18 cellular contexts compared by ENCODE assay signal in genomic region chr16:47073223-47074155, GRCh38.
DNase-seq lines count a peak whose midpoint lies in the region; ATAC-seq, FAIRE-seq and TF ChIP-seq lines count a peak whose summit lies in the region.
"Had no signal": no experiment of that assay in that cellular context is flagged by ENCODE, and none has a peak within 500 bp of the region (broad histone marks: within the 10 kb centered on the region; RNA-seq: fewer than 3 reads in every experiment).

No MANE protein-coding gene starts in this region.

- peaks cover 7% of the 10 kb centered on the region for H3K27me3 Mint-ChIP-seq in activated naive CD8-positive, alpha-beta T cell treated with anti-CD3 and anti-CD28 coated beads for 36 hours
- H3K27me3 Mint-ChIP-seq in activated naive CD8-positive, alpha-beta T cell treated with anti-CD3 and anti-CD28 coated beads, Interleukin-2, amount 50 U/mL, for 24 hours: peaks cover 4% of the 10 kb centered on the region
- H3K27me3 Mint-ChIP-seq in stimulated activated naive CD8-positive, alpha-beta T cell treated with anti-CD3 and anti-CD28 coated beads, Interleukin-15, amount 100 ng/mL, for 72 hours: peaks cover 27% of the 10 kb centered on the region

- TF ChIP-seq EP300 in K562 (IDR thresholded peaks at IDR 0.05; ENCODE audit: low read length): no peak
- TF ChIP-seq EP300 in transverse colon (IDR thresholded peaks at IDR 0.05; ENCODE audit: low read depth): no peak

- H3K9me3 Mint-ChIP-seq in activated naive CD8-positive, alpha-beta T cell treated with anti-CD3 and anti-CD28 coated beads for 36 hours: peaks cover 8% of the 10 kb centered on the region
- H3K9me3 Mint-ChIP-seq in activated naive CD8-positive, alpha-beta T cell treated with anti-CD3 and anti-CD28 coated beads, Interleukin-2, amount 50 U/mL, for 24 hours: no peaks in the 10 kb centered on the region
- peaks cover 4 to 7% of the 10 kb centered on the region in 2 donors for H3K9me3 Mint-ChIP-seq in stimulated activated naive CD8-positive, alpha-beta T cell treated with anti-CD3 and anti-CD28 coated beads, Interleukin-15, amount 100 ng/mL, for 72 hours
- H3K9me3 Mint-ChIP-seq: naive thymus-derived CD8-positive, alpha-beta T cell had no signal

- H3K4me1 Mint-ChIP-seq in activated naive CD8-positive, alpha-beta T cell treated with anti-CD3 and anti-CD28 coated beads for 36 hours: peaks cover 20% of the 10 kb centered on the region
- H3K4me1 Mint-ChIP-seq in activated naive CD8-positive, alpha-beta T cell treated with anti-CD3 and anti-CD28 coated beads, Interleukin-2, amount 50 U/mL, for 24 hours: peaks cover 14% of the 10 kb centered on the region
- peaks cover 34% of the 10 kb centered on the region for H3K4me1 Mint-ChIP-seq in stimulated activated naive CD8-positive, alpha-beta T cell treated with anti-CD3 and anti-CD28 coated beads, Interleukin-15, amount 100 ng/mL, for 72 hours

- H2AFZ ChIP-seq in K562 (ENCODE audit: low read depth, low read length): no peak overlapping the region

- no peak for DNase-seq in activated naive CD8-positive, alpha-beta T cell treated with anti-CD3 and anti-CD28 coated beads for 36 hours
- no peak for DNase-seq in activated naive CD8-positive, alpha-beta T cell treated with anti-CD3 and anti-CD28 coated beads, Interleukin-2, amount 50 U/mL, for 24 hours
- DNase-seq in K562 (ENCODE audit: extremely low read depth in 1 of 4, low spot score in 3 of 4) (no peak), transverse colon (peak; percentile 70), urothelium cell line (ENCODE audit: low spot score) (no peak), occipital lobe (lab: John Stamatoyannopoulos, UW) (no peak)
- no peak for DNase-seq in stimulated activated naive CD8-positive, alpha-beta T cell treated with anti-CD3 and anti-CD28 coated beads, Interleukin-15, amount 100 ng/mL, for 72 hours
- DNase-seq: activated CD4-positive, CD25-positive, alpha-beta regulatory T cell treated with anti-CD3 and anti-CD28 coated beads, Interleukin-2, amount 50 U/mL, for 72 hours; activated T-cell treated with anti-CD3 and anti-CD28 coated beads, Interleukin-2, amount 50 U/mL, for 4 hours; cerebellar nuclear complex; GOT3; IMR-90; MV-4-11; naive thymus-derived CD8-positive, alpha-beta T cell; NCI-H2171; T-helper 9 cell had no signal

- H3K9me1 ChIP-seq in K562 (ENCODE audit: control insufficient read depth, insufficient read depth, low read length): no peaks in the 10 kb centered on the region

- POLR2A ChIA-PET in K562 (lab: Yijun Ruan, JAX): interaction anchor here (0.8 to 1.1 kb wide), 2 partner anchors 13 to 40 kb away, joined by 3 to 4 read pairs; no protein-coding TSS in a partner anchor

- intact Hi-C loops in K562 (cut with micrococcal nuclease): no loop called here
- intact Hi-C loops in transverse colon (cut with DNase I; ENCODE audit: low total_unique reads): no loop called here

- no peak overlapping the region for H3K27ac ChIP-seq in K562 (ENCODE audit: extremely low read depth, low read depth, low read length)
- H3K27ac ChIP-seq in transverse colon: peak overlapping the region; percentile 65 to 77 (median 72)

- in situ Hi-C loops in K562 (cut with MboI) (no loop called here), transverse colon (cut with MboI; ENCODE audit: low pct_ligation_motif_present in 1 of 4, low pct_unique_long_range_greater_than_20kb in 1 of 4, low sequenced_read_pairs in 3 of 4) (no loop called here)

- no peaks in the 10 kb centered on the region for H3K36me3 ChIP-seq in K562 (ENCODE audit: control insufficient read depth, insufficient read depth, low read length)
- H3K36me3 ChIP-seq in transverse colon: no peaks in the 10 kb centered on the region

- peak overlapping the region; percentile 69 for H3K27ac Mint-ChIP-seq in activated naive CD8-positive, alpha-beta T cell treated with anti-CD3 and anti-CD28 coated beads for 36 hours
- no peak overlapping the region for H3K27ac Mint-ChIP-seq in activated naive CD8-positive, alpha-beta T cell treated with anti-CD3 and anti-CD28 coated beads, Interleukin-2, amount 50 U/mL, for 24 hours
- H3K27ac Mint-ChIP-seq in stimulated activated naive CD8-positive, alpha-beta T cell treated with anti-CD3 and anti-CD28 coated beads, Interleukin-15, amount 100 ng/mL, for 72 hours: peak overlapping the region in 1 of 2 donors; percentile 63
- H3K27ac Mint-ChIP-seq: naive thymus-derived CD8-positive, alpha-beta T cell had no signal

- BruUV-seq in K562 (replicated peaks; lab: Mats Ljungman, UMichigan): no TSS peak

- no peaks in the 10 kb centered on the region for H3K9me3 ChIP-seq in K562 (replicated peaks; ENCODE audit: control insufficient read depth, insufficient read depth, low read depth, low read length)
- H3K9me3 ChIP-seq in transverse colon: no peaks in the 10 kb centered on the region

- H3K36me3 Mint-ChIP-seq in activated naive CD8-positive, alpha-beta T cell treated with anti-CD3 and anti-CD28 coated beads for 36 hours: no peaks in the 10 kb centered on the region
- H3K36me3 Mint-ChIP-seq in activated naive CD8-positive, alpha-beta T cell treated with anti-CD3 and anti-CD28 coated beads, Interleukin-2, amount 50 U/mL, for 24 hours (ENCODE audit: low read depth): no peaks in the 10 kb centered on the region
- H3K36me3 Mint-ChIP-seq: naive thymus-derived CD8-positive, alpha-beta T cell had no signal

- peaks cover 28 to 30% of the 10 kb centered on the region in 2 experiments for H3K27me3 ChIP-seq in K562 (ENCODE audit: control insufficient read depth in 2 of 2, insufficient read depth in 2 of 2, low read length in 2 of 2)
- no peaks in the 10 kb centered on the region for H3K27me3 ChIP-seq in transverse colon

- H3K4me3 ChIP-seq in K562 (no peak overlapping the region), transverse colon (no peak overlapping the region)

- ATAC-seq in activated naive CD8-positive, alpha-beta T cell treated with anti-CD3 and anti-CD28 coated beads, Interleukin-2, amount 50 U/mL, for 24 hours: no peak
- ATAC-seq in HG03095 (IDR thresholded peaks at IDR 0.05; ENCODE audit: unreplicated experiment) (peak; percentile 36), K562 (no peak)
- ATAC-seq in stimulated activated naive CD8-positive, alpha-beta T cell treated with anti-CD3 and anti-CD28 coated beads, Interleukin-15, amount 100 ng/mL, for 72 hours: no peak
- ATAC-seq: activated T-cell treated with anti-CD3 and anti-CD28 coated beads, Interleukin-2, amount 50 U/mL, for 4 hours; naive thymus-derived CD8-positive, alpha-beta T cell had no signal

- H3K4me3 Mint-ChIP-seq in activated naive CD8-positive, alpha-beta T cell treated with anti-CD3 and anti-CD28 coated beads for 36 hours: no peak overlapping the region
- no peak overlapping the region for H3K4me3 Mint-ChIP-seq in activated naive CD8-positive, alpha-beta T cell treated with anti-CD3 and anti-CD28 coated beads, Interleukin-2, amount 50 U/mL, for 24 hours
- no peak overlapping the region for H3K4me3 Mint-ChIP-seq in stimulated activated naive CD8-positive, alpha-beta T cell treated with anti-CD3 and anti-CD28 coated beads, Interleukin-15, amount 100 ng/mL, for 72 hours
- H3K4me3 Mint-ChIP-seq: activated T-cell treated with anti-CD3 and anti-CD28 coated beads, Interleukin-2, amount 50 U/mL, for 4 hours; naive thymus-derived CD8-positive, alpha-beta T cell had no signal

- TF ChIP-seq RAD21 in K562 (CRISPR knock-in tag; conservative IDR thresholded peaks at IDR 0.05 in 1 of 2, IDR thresholded peaks at IDR 0.05 in 1 of 2): no peak

- CTCF ChIA-PET in K562 (lab: Yijun Ruan, JAX; ENCODE audit: low intra/inter-chr PET ratio): no interaction called here

- no peak for TF ChIP-seq POLR2A in K562 (conservative IDR thresholded peaks at IDR 0.05)
- TF ChIP-seq POLR2A in transverse colon (IDR thresholded peaks at IDR 0.05): no peak

- TF ChIP-seq CTCF in K562 (IDR thresholded peaks at IDR 0.05 in 2 of 3, conservative IDR thresholded peaks at IDR 0.05 in 1 of 3; ENCODE audit: insufficient read depth in 2 of 3, low read depth in 1 of 3, low read length in 3 of 3) (no peak), transverse colon (IDR thresholded peaks at IDR 0.05) (no peak)

- H3K9ac ChIP-seq in K562 (ENCODE audit: insufficient read depth in 1 of 2, low read depth in 2 of 2, low read length in 2 of 2): no peak overlapping the region

- H3K79me2 ChIP-seq in K562 (ENCODE audit: control insufficient read depth, insufficient read depth, low read length): no peaks in the 10 kb centered on the region

- H3K4me2 ChIP-seq in K562 (ENCODE audit: insufficient read depth, low read length): no peak overlapping the region

- no peaks in the 10 kb centered on the region for H3K4me1 ChIP-seq in K562 (replicated peaks in 1 of 2; ENCODE audit: control insufficient read depth in 2 of 2, insufficient read depth in 2 of 2, low read length in 2 of 2)
- H3K4me1 ChIP-seq in transverse colon: peaks cover 0 to 13% (median 0%) of the 10 kb centered on the region in 4 donors

- WGBS in K562 (ENCODE audit: insufficient coverage, low coverage, missing lambda C conversion rate): 2% methylated on average over 6 of the region's 6 CpGs
- WGBS in transverse colon (ENCODE audit: low coverage in 1 of 2), 2 donors: 44 to 61% methylated on average over 3 to 6 of the region's 6 CpGs

- FAIRE-seq in K562 (lab: Jason Lieb, UNC) (no peak), urothelium cell line (lab: Jason Lieb, UNC) (no peak)
- FAIRE-seq: frontal cortex had no signal

- H4K20me1 ChIP-seq in K562 (replicated peaks; ENCODE audit: control insufficient read depth, insufficient read depth, low read length): no peaks in the 10 kb centered on the region

TF ChIP-seq in K562, 482 proteins besides CTCF, POLR2A, EP300 and RAD21:
- no peak for TF ChIP-seq KHSRP (IDR thresholded peaks at IDR 0.05)
- TF ChIP-seq NFIC (IDR thresholded peaks at IDR 0.05): peak; percentile 64
